Comparison of ENCODE assay signal across 9 cellular contexts in genomic region chr11:45371251-45371749, GRCh38.
DNase-seq lines count a peak whose midpoint lies in the region; ATAC-seq and TF ChIP-seq lines count a peak whose summit lies in the region.
"Had no signal": no experiment of that assay in that cellular context is flagged by ENCODE, and none has a peak within 500 bp of the region (broad histone marks: within the 10 kb centered on the region; RNA-seq: fewer than 3 reads in every experiment).

No MANE protein-coding gene starts in this region.

- H3K27me3 ChIP-seq in GM06990 (replicated peaks; ENCODE audit: control insufficient read depth, insufficient read depth, low read length) (peaks cover 5% of the 10 kb centered on the region), neuron (ENCODE audit: insufficient read depth, low read length) (peaks cover 13% of the 10 kb centered on the region)

- H3K4me3 ChIP-seq in GM06990 (replicated peaks; ENCODE audit: low read depth, low read length) = no peak overlapping the region
- H3K4me3 ChIP-seq in OCI-LY7 (ENCODE audit: low read depth, low read length, poor library complexity, severe bottlenecking) = no peak overlapping the region
- H3K4me3 ChIP-seq in fibroblast of pulmonary artery (replicated peaks; ENCODE audit: low read depth, low read length) = no peak overlapping the region
- H3K4me3 ChIP-seq in neuron (ENCODE audit: low read length) = peak overlapping the region; percentile 27
- H3K4me3 ChIP-seq: skin epidermis had no signal

- ATAC-seq in GM19351 (IDR thresholded peaks at IDR 0.05; ENCODE audit: unreplicated experiment) = no peak

- H3K36me3 ChIP-seq in GM06990 (ENCODE audit: control insufficient read depth, insufficient read depth, low read length) (no peaks in the 10 kb centered on the region), OCI-LY7 (ENCODE audit: insufficient read depth, low read length) (no peaks in the 10 kb centered on the region), neuron (ENCODE audit: insufficient read depth, low read length) (no peaks in the 10 kb centered on the region)

- H3K9me3 ChIP-seq in OCI-LY7 (ENCODE audit: low read length) (no peaks in the 10 kb centered on the region), neuron (ENCODE audit: low read length) (no peaks in the 10 kb centered on the region)

- H2AFZ ChIP-seq in OCI-LY7 (ENCODE audit: low read length) (no peak overlapping the region), neuron (ENCODE audit: low read depth, low read length) (peak overlapping the region; percentile 81)

- peak; percentile 90 for TF ChIP-seq CTCF in GM06990 (IDR thresholded peaks at IDR 0.05; ENCODE audit: insufficient read depth, low read length, poor library complexity, severe bottlenecking)
- peak; percentile 92 for TF ChIP-seq CTCF in OCI-LY7 (conservative IDR thresholded peaks at IDR 0.05; ENCODE audit: low read length)
- peak; percentile 97 for TF ChIP-seq CTCF in fibroblast of pulmonary artery (IDR thresholded peaks at IDR 0.05; ENCODE audit: low read length, missing control alignments)

- H3K4me1 ChIP-seq in OCI-LY7 (ENCODE audit: insufficient read depth, low read length, poor library complexity, severe bottlenecking) (no peaks in the 10 kb centered on the region), neuron (ENCODE audit: insufficient read depth, low read length) (peaks cover 27% of the 10 kb centered on the region)

- no peak overlapping the region for H3K4me2 ChIP-seq in OCI-LY7 (ENCODE audit: low read length)

- DNase-seq in GM06990 (ENCODE audit: extremely low read depth, insufficient read length) = peak; percentile 19
- DNase-seq in KG1 (lab: John Stamatoyannopoulos, UW) = peak; percentile 26
- DNase-seq in OCI-LY7 (ENCODE audit: low spot score) = peak; percentile 64
- peak; percentile 24 for DNase-seq in activated T-helper 1 cell treated with Interleukin-2 at 50 U/mL for 16 hours (ENCODE audit: low read depth)
- DNase-seq in fibroblast of pulmonary artery (ENCODE audit: low read depth) = peak; percentile 74
- peak in 40 of 49 donors; percentile 9 to 80 (median 54) for DNase-seq in substantia nigra (lab: John Stamatoyannopoulos, UW)

- no peak overlapping the region for H3K27ac ChIP-seq in OCI-LY7 (ENCODE audit: low read depth, low read length, poor library complexity, severe bottlenecking)
- no peak overlapping the region for H3K27ac ChIP-seq in substantia nigra (ENCODE audit: low read depth, low read length, poor library complexity, severe bottlenecking)
- H3K27ac ChIP-seq: skin epidermis had no signal

- no peaks in the 10 kb centered on the region for H4K20me1 ChIP-seq in OCI-LY7 (ENCODE audit: insufficient read depth, low read length)

- H3K9me2 ChIP-seq in OCI-LY7 (ENCODE audit: insufficient read depth, low read length) = no peaks in the 10 kb centered on the region

- intact Hi-C loops in OCI-LY7 (cut with micrococcal nuclease; ENCODE audit: unreplicated experiment) = loop anchor here (1.0 to 5.0 kb wide), 2 partner anchors 284 to 401 kb away; no protein-coding TSS in a partner anchor

- no peaks in the 10 kb centered on the region for H3K79me2 ChIP-seq in OCI-LY7 (ENCODE audit: insufficient read depth, low read depth, low read length)

- CTCF ChIA-PET in OCI-LY7 (lab: Charles Lee; ENCODE audit: unreplicated experiment) = interaction anchor here (0.7 kb wide), 1 partner anchor 136 kb away, joined by 3 read pairs; no protein-coding TSS in a partner anchor

- BruUV-seq in OCI-LY7 (replicated peaks; lab: Mats Ljungman, UMichigan) = no TSS peak

- POLR2A ChIA-PET in OCI-LY7 (lab: Charles Lee) = interaction anchor here (0.5 kb wide), 1 partner anchor 1932 kb away, joined by 3 read pairs; no protein-coding TSS in a partner anchor

Comparison
In these comparisons a context has a peak if more than half of its experiments do, and no peak if none do; other contexts are left out.
1. DNase-seq: peak in every context shown above with its lines; median percentile 74 in fibroblast of pulmonary artery; 64 in OCI-LY7; 54 in substantia nigra; 26 in KG1; 24 in activated T-helper 1 cell treated with Interleukin-2 at 50 U/mL for 16 hours; 19 in GM06990.